In the genomic region with DNA sequence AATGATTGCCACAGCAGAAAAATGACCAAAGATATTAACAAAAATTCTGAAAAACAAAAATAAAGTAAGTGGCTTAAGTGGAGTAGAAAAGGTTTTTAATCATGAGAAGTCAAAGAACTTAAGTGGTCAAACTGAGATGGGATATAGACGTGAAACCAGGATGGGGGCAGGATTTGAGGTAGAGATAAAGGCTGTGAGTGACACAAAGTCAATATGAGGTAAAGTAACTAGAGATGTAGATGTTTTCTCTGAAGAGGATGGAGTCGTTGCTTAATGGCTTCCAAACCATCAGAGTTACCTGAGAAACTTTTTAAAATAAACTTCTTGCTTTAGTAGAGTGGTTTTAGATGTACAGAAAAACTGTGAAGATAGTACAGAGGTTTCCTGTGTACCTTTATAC, we compare ENCODE assay signal across 19 cellular contexts. TPM values are rescaled to one million over a fixed set of nuclear protein-coding genes. Genes with fewer than 3 reads are reported as not detected.
DNase-seq lines count a peak whose midpoint lies in the region; ATAC-seq, FAIRE-seq and TF ChIP-seq lines count a peak whose summit lies in the region.
"Had no signal": no experiment of that assay in that cellular context is flagged by ENCODE, and none has a peak within 500 bp of the region (broad histone marks: within the 10 kb centered on the region; RNA-seq: fewer than 3 reads in every experiment).

No MANE protein-coding gene starts in this region.

- peak overlapping the region; percentile 24 for H3K4me2 ChIP-seq in KMS-11
- no peak overlapping the region for H3K4me2 ChIP-seq in K562 (ENCODE audit: insufficient read depth, low read length)
- H3K4me2 ChIP-seq: PC-9 had no signal

- H3K79me2 ChIP-seq in KMS-11 (ENCODE audit: insufficient read depth, low read depth) (peaks cover 99% of the 10 kb centered on the region), K562 (ENCODE audit: control insufficient read depth, insufficient read depth, low read length) (peaks cover 86% of the 10 kb centered on the region)

- in situ Hi-C loops in K562 (cut with MboI): no loop called here

- WGBS in K562 (ENCODE audit: insufficient coverage, low coverage, missing lambda C conversion rate): 2% methylated on average over 2 of the region's 2 CpGs
- 47 to 56% (median 50%) methylated on average over 2 of the region's 2 CpGs for WGBS in heart left ventricle, 4 donors

- peaks cover 25% of the 10 kb centered on the region for H4K20me1 ChIP-seq in KMS-11 (ENCODE audit: insufficient read depth)
- H4K20me1 ChIP-seq in K562 (replicated peaks; ENCODE audit: control insufficient read depth, insufficient read depth, low read length): no peaks in the 10 kb centered on the region

- H3K36me3 Mint-ChIP-seq in activated naive CD4-positive, alpha-beta T cell treated with anti-CD3 and anti-CD28 coated beads, Interleukin-2, amount 50 U/mL, for 24 hours: peaks cover 15% of the 10 kb centered on the region
- H3K36me3 Mint-ChIP-seq in nephron progenitor cell (ENCODE audit: low read depth): peaks cover 23% of the 10 kb centered on the region

- H2AFZ ChIP-seq in KMS-11 (ENCODE audit: low read depth): no peak overlapping the region
- H2AFZ ChIP-seq in K562 (ENCODE audit: low read depth, low read length): no peak overlapping the region
- H2AFZ ChIP-seq: PC-9 had no signal

- no peak overlapping the region for H3K9ac ChIP-seq in KMS-11
- no peak overlapping the region for H3K9ac ChIP-seq in K562 (ENCODE audit: insufficient read depth in 1 of 2, low read depth in 2 of 2, low read length in 2 of 2)

- peaks cover 74% of the 10 kb centered on the region for H3K4me1 Mint-ChIP-seq in activated naive CD4-positive, alpha-beta T cell treated with anti-CD3 and anti-CD28 coated beads, Interleukin-2, amount 50 U/mL, for 24 hours
- no peaks in the 10 kb centered on the region for H3K4me1 Mint-ChIP-seq in nephron progenitor cell

- CTCF ChIA-PET in K562 (lab: Yijun Ruan, JAX; ENCODE audit: low intra/inter-chr PET ratio): no interaction called here

- no peak for FAIRE-seq in K562 (lab: Jason Lieb, UNC)

- peak overlapping the region; percentile 38 for H3K27ac Mint-ChIP-seq in activated naive CD4-positive, alpha-beta T cell treated with anti-CD3 and anti-CD28 coated beads, Interleukin-2, amount 50 U/mL, for 24 hours
- peak overlapping the region; percentile 35 for H3K27ac Mint-ChIP-seq in nephron progenitor cell

- peak overlapping the region; percentile 11 for H3K4me3 Mint-ChIP-seq in activated naive CD4-positive, alpha-beta T cell treated with anti-CD3 and anti-CD28 coated beads, Interleukin-2, amount 50 U/mL, for 24 hours
- no peak overlapping the region for H3K4me3 Mint-ChIP-seq in nephron progenitor cell

- TF ChIP-seq POLR2A in K562 (conservative IDR thresholded peaks at IDR 0.05): no peak
- TF ChIP-seq POLR2A in heart left ventricle (IDR thresholded peaks at IDR 0.05): no peak

- H3K4me1 ChIP-seq in KMS-11 (ENCODE audit: low read depth, poor library complexity, severe bottlenecking) (peaks cover 54% of the 10 kb centered on the region), K562 (replicated peaks in 1 of 2; ENCODE audit: control insufficient read depth in 2 of 2, insufficient read depth in 2 of 2, low read length in 2 of 2) (peaks cover 0 to 5% of the 10 kb centered on the region in 2 experiments; a peak in 1 of 5 replicates), heart left ventricle (peaks cover 0 to 61% (median 21%) of the 10 kb centered on the region in 12 donors)
- H3K4me1 ChIP-seq: SJCRH30 had no signal

- no peak for TF ChIP-seq EP300 in K562 (IDR thresholded peaks at IDR 0.05; ENCODE audit: low read length)

- H3K9me1 ChIP-seq in K562 (ENCODE audit: control insufficient read depth, insufficient read depth, low read length): no peaks in the 10 kb centered on the region

- POLR2A ChIA-PET in K562 (lab: Yijun Ruan, JAX): interaction anchor here (1.4 to 1.5 kb wide), 2 partner anchors 19 to 22 kb away, joined by 4 to 10 read pairs; no protein-coding TSS in a partner anchor

- H3K27ac ChIP-seq in KMS-11: peak overlapping the region; percentile 6; the same call in 1 of the 2 replicates
- no peak overlapping the region for H3K27ac ChIP-seq in K562 (ENCODE audit: extremely low read depth, low read depth, low read length)
- H3K27ac ChIP-seq in heart left ventricle: no peak overlapping the region
- H3K27ac ChIP-seq: PC-9, SJCRH30 had no signal

- no peaks in the 10 kb centered on the region for H3K9me3 Mint-ChIP-seq in activated naive CD4-positive, alpha-beta T cell treated with anti-CD3 and anti-CD28 coated beads, Interleukin-2, amount 50 U/mL, for 24 hours
- peaks cover 15% of the 10 kb centered on the region for H3K9me3 Mint-ChIP-seq in nephron progenitor cell

- no peak for ATAC-seq in K562
- no peak for ATAC-seq in heart left ventricle
- ATAC-seq in GM21423 (IDR thresholded peaks at IDR 0.05; ENCODE audit: unreplicated experiment): no peak

- intact Hi-C loops in K562 (cut with micrococcal nuclease) (no loop called here), heart left ventricle (cut with DNase I) (loop anchor here in 1 of 10 donors (10.0 kb wide), 1 partner anchor 47 kb away; no protein-coding TSS in a partner anchor)

- no peak for TF ChIP-seq RAD21 in K562 (CRISPR knock-in tag; conservative IDR thresholded peaks at IDR 0.05 in 1 of 2, IDR thresholded peaks at IDR 0.05 in 1 of 2)

- H3K4me3 ChIP-seq in KMS-11 (IDR thresholded peaks at IDR 0.05; ENCODE audit: insufficient read depth, low read depth, low read length): no peak overlapping the region
- no peak overlapping the region for H3K4me3 ChIP-seq in K562
- no peak overlapping the region for H3K4me3 ChIP-seq in heart left ventricle
- H3K4me3 ChIP-seq: PC-9, SJCRH30 had no signal

- no peak for DNase-seq in activated naive CD4-positive, alpha-beta T cell treated with anti-CD3 and anti-CD28 coated beads, Interleukin-2, amount 50 U/mL, for 16 hours
- no peak for DNase-seq in K562 (ENCODE audit: extremely low read depth in 1 of 4, low spot score in 3 of 4)
- no peak for DNase-seq in nephron progenitor cell
- no peak for DNase-seq in SK-N-DZ (ENCODE audit: low spot score)
- DNase-seq in heart left ventricle: no peak
- DNase-seq: ACHN, AML-193, DMS79 treated with DMSO at 0.1 percent for 48 hours, GOT3, KG1, NCI-H1092, NCI-H146, NCI-H2081, NCI-H748 treated with DMSO at 0.1 percent for 48 hours, PC-9, SJCRH30 had no signal

- H3K9me3 ChIP-seq in K562 (replicated peaks; ENCODE audit: control insufficient read depth, insufficient read depth, low read depth, low read length) (0 out of 2 replicates have a peak, but pooled peaks cover 2% of the 10 kb centered on the region), heart left ventricle (peaks cover 0 to 7% (median 0%) of the 10 kb centered on the region in 12 donors)
- H3K9me3 ChIP-seq: SJCRH30 had no signal

- no TSS peak for BruUV-seq in K562 (replicated peaks; lab: Mats Ljungman, UMichigan)

- H3K27me3 Mint-ChIP-seq in activated naive CD4-positive, alpha-beta T cell treated with anti-CD3 and anti-CD28 coated beads, Interleukin-2, amount 50 U/mL, for 24 hours: no peaks in the 10 kb centered on the region
- H3K27me3 Mint-ChIP-seq in nephron progenitor cell (ENCODE audit: low read depth, poor library complexity): no peaks in the 10 kb centered on the region

- H3K36me3 ChIP-seq in KMS-11 (ENCODE audit: insufficient read depth): no peaks in the 10 kb centered on the region
- 0 out of 3 replicates have a peak, but pooled peaks cover 4% of the 10 kb centered on the region for H3K36me3 ChIP-seq in K562 (ENCODE audit: control insufficient read depth, insufficient read depth, low read length)
- H3K36me3 ChIP-seq in heart left ventricle: peaks cover 0 to 4% (median 0%) of the 10 kb centered on the region in 9 donors
- H3K36me3 ChIP-seq: SJCRH30 had no signal

- TF ChIP-seq CTCF in KMS-11 (conservative IDR thresholded peaks at IDR 0.05; ENCODE audit: low read depth, low read length) (no peak), K562 (IDR thresholded peaks at IDR 0.05 in 2 of 3, conservative IDR thresholded peaks at IDR 0.05 in 1 of 3; ENCODE audit: insufficient read depth in 2 of 3, low read depth in 1 of 3, low read length in 3 of 3) (no peak), nephron progenitor cell (IDR thresholded peaks at IDR 0.05) (no peak), heart left ventricle (IDR thresholded peaks at IDR 0.05) (no peak)

- H3K27me3 ChIP-seq in KMS-11 (ENCODE audit: insufficient read depth, low read depth): no peaks in the 10 kb centered on the region
- no peaks in the 10 kb centered on the region for H3K27me3 ChIP-seq in K562 (ENCODE audit: control insufficient read depth in 2 of 2, insufficient read depth in 2 of 2, low read length in 2 of 2)
- no peaks in the 10 kb centered on the region for H3K27me3 ChIP-seq in heart left ventricle
- H3K27me3 ChIP-seq: SJCRH30 had no signal

RNA-seq across cellular contexts. Expression of a gene that starts 21.2 kb away (rescaled TPM):
- 17.5 and 89.7 TPM in 2 replicates for total RNA-seq in K562 (2011; cell fraction: chromatin; rRNA removed; ENCODE audit: low replicate concordance)
- total RNA-seq in K562 (2011; cell fraction: nucleolus; rRNA removed): 16.0 and 17.8 TPM in 2 replicates
- 20.1 and 30.6 TPM in 2 replicates for total RNA-seq in K562 (2011; cell fraction: nucleoplasm; rRNA removed)
- total RNA-seq in K562 (2014; rRNA removed) (15.9 and 24.7 TPM in 2 replicates), K562 (2014; rRNA removed; fragmentation: Illumina TruSeq; extraction: Trizol) (23.6 and 29.9 TPM in 2 replicates), K562 (2015; rRNA removed; fragmentation: Illumina TruSeq; extraction: Trizol) (24.7 and 28.2 TPM in 2 replicates), K562 (2021) (24.2 and 25.4 TPM in 2 replicates), heart left ventricle (10 to 100 TPM; 18.6 to 70.9 (median 53.8) TPM)
- polyA plus RNA-seq in K562 (2011; rRNA removed) (10.7 and 11.8 TPM in 2 replicates), K562 (2014; fragmentation: Illumina TruSeq; extraction: Trizol) (9.5 and 16.0 TPM in 2 replicates), K562 (2014; fragmentation: Nextera tagmentation; extraction: Ambion mirVana) (10 to 100 TPM; 12.3 to 15.7 TPM), K562 (2014; rRNA removed) (5.8 and 6.6 TPM in 2 replicates), heart left ventricle (10 to 100 TPM in 1 of 2 donors, 1 to 10 TPM in 1; 7.7 to 20.9 TPM)
- polyA plus RNA-seq in K562 (2011; cell fraction: cytosol; rRNA removed): 1.3 and 3.0 TPM in 2 replicates
- polyA plus RNA-seq in K562 (2011; cell fraction: nucleus; rRNA removed): 18.0 and 18.6 TPM in 2 replicates
- 10.7 and 12.0 TPM in 2 replicates for polyA plus RNA-seq in K562 (2012)
- polyA minus RNA-seq in K562 (2011; rRNA and poly(A)+ RNA removed): 88.7 and 115 TPM in 2 replicates
- polyA minus RNA-seq in K562 (2011; cell fraction: cytosol; rRNA and poly(A)+ RNA removed): 21.7 and 26.1 TPM in 2 replicates
- 29.1 and 58.8 TPM in 2 replicates for polyA minus RNA-seq in K562 (2011; cell fraction: nucleus; rRNA and poly(A)+ RNA removed)
- polyA plus RNA-seq in SK-N-DZ (2014; cell fraction: cytosol; rRNA removed): 3.0 and 3.4 TPM in 2 replicates
- polyA plus RNA-seq in SK-N-DZ (2014; cell fraction: nucleus; rRNA removed): 7.9 and 11.4 TPM in 2 replicates

RNA-seq across cellular contexts. Expression of a gene that starts 55.3 kb away (rescaled TPM):
- 122 and 367 TPM in 2 replicates for total RNA-seq in K562 (2011; cell fraction: chromatin; rRNA removed; ENCODE audit: low replicate concordance)
- total RNA-seq in K562 (2011; cell fraction: nucleolus; rRNA removed): 101 and 132 TPM in 2 replicates
- 250 and 347 TPM in 2 replicates for total RNA-seq in K562 (2011; cell fraction: nucleoplasm; rRNA removed)
- total RNA-seq in K562 (2014; rRNA removed): 213 and 332 TPM in 2 replicates
- total RNA-seq in K562 (2014; rRNA removed; fragmentation: Illumina TruSeq; extraction: Trizol): 378 and 409 TPM in 2 replicates
- total RNA-seq in K562 (2015; rRNA removed; fragmentation: Illumina TruSeq; extraction: Trizol): 341 and 397 TPM in 2 replicates
- 302 and 312 TPM in 2 replicates for total RNA-seq in K562 (2021)
- 451 and 487 TPM in 2 replicates for polyA plus RNA-seq in K562 (2011; rRNA removed)
- polyA plus RNA-seq in K562 (2011; cell fraction: cytosol; rRNA removed): 117 and 214 TPM in 2 replicates
- polyA plus RNA-seq in K562 (2011; cell fraction: nucleus; rRNA removed): 97.9 and 211 TPM in 2 replicates
- polyA plus RNA-seq in K562 (2012): 263 and 279 TPM in 2 replicates
- 354 and 361 TPM in 2 replicates for polyA plus RNA-seq in K562 (2014; fragmentation: Illumina TruSeq; extraction: Trizol)
- 100 to 1,000 TPM; 384 to 550 TPM for polyA plus RNA-seq in K562 (2014; fragmentation: Nextera tagmentation; extraction: Ambion mirVana)
- 389 and 437 TPM in 2 replicates for polyA plus RNA-seq in K562 (2014; rRNA removed)
- polyA minus RNA-seq in K562 (2011; rRNA and poly(A)+ RNA removed): 148 and 223 TPM in 2 replicates
- 44.6 and 66.0 TPM in 2 replicates for polyA minus RNA-seq in K562 (2011; cell fraction: cytosol; rRNA and poly(A)+ RNA removed)
- 155 and 334 TPM in 2 replicates for polyA minus RNA-seq in K562 (2011; cell fraction: nucleus; rRNA and poly(A)+ RNA removed)
- 230 and 256 TPM in 2 replicates for polyA plus RNA-seq in SK-N-DZ (2014; cell fraction: cytosol; rRNA removed)
- 129 and 141 TPM in 2 replicates for polyA plus RNA-seq in SK-N-DZ (2014; cell fraction: nucleus; rRNA removed)
- total RNA-seq in heart left ventricle: 100 to 1,000 TPM; 236 to 469 (median 407) TPM
- polyA plus RNA-seq in heart left ventricle: 1,000 to 10,000 TPM in 1 of 2 donors, 100 to 1,000 TPM in 1; 478 to 1,311 TPM
